Comparison of ENCODE assay signal across 1 cellular context in genomic region chr5:134437340-134438267, GRCh38.
TF ChIP-seq lines count a peak whose summit lies in the region.

No MANE protein-coding gene starts in this region.

TF ChIP-seq in K562, 482 proteins besides CTCF, POLR2A, EP300 and RAD21 (continued from another document):
- TF ChIP-seq NR4A1 (CRISPR knock-in tag; IDR thresholded peaks at IDR 0.05) (no peak), NR4A1 (tag; IDR thresholded peaks at IDR 0.05) (no peak), ZFP36 (IDR thresholded peaks at IDR 0.05; ENCODE audit: low read depth, low read length, partially characterized antibody) (no peak), LEF1 (IDR thresholded peaks at IDR 0.05) (0 out of 2 replicates have a peak, but pooled peaks have one; percentile 48), ZNF589 (CRISPR knock-in tag; IDR thresholded peaks at IDR 0.05; ENCODE audit: low read depth) (0 out of 2 replicates have a peak, but pooled peaks have one; percentile 24), HDAC6 (IDR thresholded peaks at IDR 0.05; ENCODE audit: low read depth, low read length) (no peak), MEF2A (IDR thresholded peaks at IDR 0.05; ENCODE audit: control insufficient read depth, low read depth, low read length) (peak; percentile 43; the same call in 1 of the 2 replicates), CCNT2 (IDR thresholded peaks at IDR 0.05; ENCODE audit: borderline replicate concordance, extremely low read depth, insufficient read length, low read depth, low read length) (peak; percentile 42), SAFB2 (IDR thresholded peaks at IDR 0.05; ENCODE audit: borderline replicate concordance, low read depth, low read length, severe bottlenecking) (no peak), XRCC5 (IDR thresholded peaks at IDR 0.05; ENCODE audit: low read depth, low read length) (no peak), JUN (IDR thresholded peaks at IDR 0.05; ENCODE audit: borderline replicate concordance, low read depth, low read length) (no peak), JUN (CRISPR knock-in tag; IDR thresholded peaks at IDR 0.05; ENCODE audit: borderline replicate concordance) (no peak), FOXJ2 (tag; IDR thresholded peaks at IDR 0.05) (0 out of 2 replicates have a peak, but pooled peaks have one; percentile 26), ZNF695 (CRISPR knock-in tag; IDR thresholded peaks at IDR 0.05) (peak; percentile 56; the same call in 1 of the 2 replicates), ZNF75A (CRISPR knock-in tag; IDR thresholded peaks at IDR 0.05) (no peak), CHD2 (IDR thresholded peaks at IDR 0.05; ENCODE audit: low read depth, low read length) (no peak), ZNF583 (CRISPR knock-in tag; IDR thresholded peaks at IDR 0.05) (no peak), ZNF436 (CRISPR knock-in tag; IDR thresholded peaks at IDR 0.05) (0 out of 2 replicates have a peak, but pooled peaks have one; percentile 26), GATA2 (CRISPR knock-in tag; IDR thresholded peaks at IDR 0.05) (peak; percentile 89), NR1H2 (CRISPR knock-in tag; IDR thresholded peaks at IDR 0.05) (peak; percentile 40; the same call in 1 of the 2 replicates), ZSCAN32 (CRISPR knock-in tag; IDR thresholded peaks at IDR 0.05) (no peak), NCOR1 (IDR thresholded peaks at IDR 0.05) (peak; percentile 88), SP2 (IDR thresholded peaks at IDR 0.05; ENCODE audit: extremely low read depth, low read depth, low read length, poor library complexity, severe bottlenecking) (no peak), ZEB2 (IDR thresholded peaks at IDR 0.05) (peak; percentile 88), MECOM (CRISPR knock-in tag; IDR thresholded peaks at IDR 0.05) (peak; percentile 76; the same call in 1 of the 2 replicates), JUNB (CRISPR knock-in tag; conservative IDR thresholded peaks at IDR 0.05) (no peak), NEUROD1 (IDR thresholded peaks at IDR 0.05; ENCODE audit: borderline replicate concordance, low read depth, low read length, partially characterized antibody) (no peak), TRIM24 (IDR thresholded peaks at IDR 0.05) (peak; percentile 90 to 94), RBM22 (IDR thresholded peaks at IDR 0.05; ENCODE audit: low read depth, low read length, poor library complexity, severe bottlenecking) (no peak), ZNF561 (CRISPR knock-in tag; conservative IDR thresholded peaks at IDR 0.05) (no peak), ZNF316 (IDR thresholded peaks at IDR 0.05) (peak; percentile 99), ZNF23 (CRISPR knock-in tag; IDR thresholded peaks at IDR 0.05) (no peak), SLC30A9 (CRISPR knock-in tag; IDR thresholded peaks at IDR 0.05) (no peak), ZBED1 (IDR thresholded peaks at IDR 0.05) (0 out of 2 replicates have a peak, but pooled peaks have one; percentile 43), ZNF143 (CRISPR knock-in tag; IDR thresholded peaks at IDR 0.05) (no peak), BRD4 (IDR thresholded peaks at IDR 0.05) (no peak), SMARCC2 (IDR thresholded peaks at IDR 0.05; ENCODE audit: low read depth) (0 out of 2 replicates have a peak, but pooled peaks have one; percentile 41), SRSF9 (IDR thresholded peaks at IDR 0.05; ENCODE audit: borderline replicate concordance, low read depth, low read length) (no peak), FOS (IDR thresholded peaks at IDR 0.05; ENCODE audit: extremely low read depth, insufficient read length) (no peak), TAF15 (IDR thresholded peaks at IDR 0.05; ENCODE audit: low read depth, low read length) (no peak), SOX6 (IDR thresholded peaks at IDR 0.05) (peak; percentile 81), ETV5 (CRISPR knock-in tag; IDR thresholded peaks at IDR 0.05; ENCODE audit: low read depth) (0 out of 2 replicates have a peak, but pooled peaks have one; percentile 58), SMARCE1 (IDR thresholded peaks at IDR 0.05) (peak; percentile 70; the same call in 1 of the 2 replicates), NFIC (IDR thresholded peaks at IDR 0.05) (peak; percentile 88), SIN3B (IDR thresholded peaks at IDR 0.05; ENCODE audit: low read depth) (no peak), ATF7 (IDR thresholded peaks at IDR 0.05) (peak; percentile 51; the same call in 1 of the 2 replicates), MTA2 (IDR thresholded peaks at IDR 0.05; ENCODE audit: low read depth) (peak; percentile 70; the same call in 1 of the 2 replicates), ELF2 (CRISPR knock-in tag; IDR thresholded peaks at IDR 0.05) (no peak)
- TF ChIP-seq, protein P1, sequence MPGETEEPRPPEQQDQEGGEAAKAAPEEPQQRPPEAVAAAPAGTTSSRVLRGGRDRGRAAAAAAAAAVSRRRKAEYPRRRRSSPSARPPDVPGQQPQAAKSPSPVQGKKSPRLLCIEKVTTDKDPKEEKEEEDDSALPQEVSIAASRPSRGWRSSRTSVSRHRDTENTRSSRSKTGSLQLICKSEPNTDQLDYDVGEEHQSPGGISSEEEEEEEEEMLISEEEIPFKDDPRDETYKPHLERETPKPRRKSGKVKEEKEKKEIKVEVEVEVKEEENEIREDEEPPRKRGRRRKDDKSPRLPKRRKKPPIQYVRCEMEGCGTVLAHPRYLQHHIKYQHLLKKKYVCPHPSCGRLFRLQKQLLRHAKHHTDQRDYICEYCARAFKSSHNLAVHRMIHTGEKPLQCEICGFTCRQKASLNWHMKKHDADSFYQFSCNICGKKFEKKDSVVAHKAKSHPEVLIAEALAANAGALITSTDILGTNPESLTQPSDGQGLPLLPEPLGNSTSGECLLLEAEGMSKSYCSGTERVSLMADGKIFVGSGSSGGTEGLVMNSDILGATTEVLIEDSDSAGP (CRISPR knock-in tag; IDR thresholded peaks at IDR 0.05), result peak; percentile 35; the same call in 1 of the 2 replicates
- TF ChIP-seq, protein P2, sequence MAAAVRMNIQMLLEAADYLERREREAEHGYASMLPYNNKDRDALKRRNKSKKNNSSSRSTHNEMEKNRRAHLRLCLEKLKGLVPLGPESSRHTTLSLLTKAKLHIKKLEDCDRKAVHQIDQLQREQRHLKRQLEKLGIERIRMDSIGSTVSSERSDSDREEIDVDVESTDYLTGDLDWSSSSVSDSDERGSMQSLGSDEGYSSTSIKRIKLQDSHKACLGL (CRISPR knock-in tag; IDR thresholded peaks at IDR 0.05; ENCODE audit: borderline replicate concordance, poor library complexity, severe bottlenecking), result no peak
- TF ChIP-seq, protein P3, sequence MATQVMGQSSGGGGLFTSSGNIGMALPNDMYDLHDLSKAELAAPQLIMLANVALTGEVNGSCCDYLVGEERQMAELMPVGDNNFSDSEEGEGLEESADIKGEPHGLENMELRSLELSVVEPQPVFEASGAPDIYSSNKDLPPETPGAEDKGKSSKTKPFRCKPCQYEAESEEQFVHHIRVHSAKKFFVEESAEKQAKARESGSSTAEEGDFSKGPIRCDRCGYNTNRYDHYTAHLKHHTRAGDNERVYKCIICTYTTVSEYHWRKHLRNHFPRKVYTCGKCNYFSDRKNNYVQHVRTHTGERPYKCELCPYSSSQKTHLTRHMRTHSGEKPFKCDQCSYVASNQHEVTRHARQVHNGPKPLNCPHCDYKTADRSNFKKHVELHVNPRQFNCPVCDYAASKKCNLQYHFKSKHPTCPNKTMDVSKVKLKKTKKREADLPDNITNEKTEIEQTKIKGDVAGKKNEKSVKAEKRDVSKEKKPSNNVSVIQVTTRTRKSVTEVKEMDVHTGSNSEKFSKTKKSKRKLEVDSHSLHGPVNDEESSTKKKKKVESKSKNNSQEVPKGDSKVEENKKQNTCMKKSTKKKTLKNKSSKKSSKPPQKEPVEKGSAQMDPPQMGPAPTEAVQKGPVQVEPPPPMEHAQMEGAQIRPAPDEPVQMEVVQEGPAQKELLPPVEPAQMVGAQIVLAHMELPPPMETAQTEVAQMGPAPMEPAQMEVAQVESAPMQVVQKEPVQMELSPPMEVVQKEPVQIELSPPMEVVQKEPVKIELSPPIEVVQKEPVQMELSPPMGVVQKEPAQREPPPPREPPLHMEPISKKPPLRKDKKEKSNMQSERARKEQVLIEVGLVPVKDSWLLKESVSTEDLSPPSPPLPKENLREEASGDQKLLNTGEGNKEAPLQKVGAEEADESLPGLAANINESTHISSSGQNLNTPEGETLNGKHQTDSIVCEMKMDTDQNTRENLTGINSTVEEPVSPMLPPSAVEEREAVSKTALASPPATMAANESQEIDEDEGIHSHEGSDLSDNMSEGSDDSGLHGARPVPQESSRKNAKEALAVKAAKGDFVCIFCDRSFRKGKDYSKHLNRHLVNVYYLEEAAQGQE (CRISPR knock-in tag; IDR thresholded peaks at IDR 0.05; ENCODE audit: low read depth), result no peak
TF ChIP-seq in K562: peak in this region for 111.
